Comparison of ENCODE assay signal across 1 cellular context in the genomic region with DNA sequence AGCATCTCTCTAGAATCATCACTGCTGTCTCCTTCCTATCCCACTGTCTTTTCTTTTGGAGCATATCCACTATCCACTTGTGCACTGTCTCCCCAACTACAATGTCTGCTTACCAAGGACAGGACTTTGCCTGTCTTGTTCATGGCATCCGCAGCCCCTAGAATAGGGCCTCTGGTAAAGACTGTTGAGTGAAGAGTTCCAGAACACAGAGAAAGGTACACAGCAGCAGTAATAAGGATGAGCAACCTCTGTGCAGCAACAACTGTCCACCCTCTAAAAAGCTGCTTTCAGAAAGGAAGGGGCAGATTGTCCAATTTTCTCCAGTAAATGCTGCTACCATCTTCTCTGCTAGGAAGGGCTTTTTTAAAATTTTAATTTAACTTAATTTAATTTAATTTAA.
TF ChIP-seq lines count a peak whose summit lies in the region.

No MANE protein-coding gene starts in this region.

TF ChIP-seq in H1, 55 proteins besides CTCF, POLR2A, EP300 and RAD21:
- TF ChIP-seq NRF1 (IDR thresholded peaks at IDR 0.05; ENCODE audit: low read depth, low read length) (no peak), TAF7 (optimal IDR thresholded peaks at IDR 0.05; ENCODE audit: borderline replicate concordance, low read depth, low read length) (no peak), SIX5 (IDR thresholded peaks at IDR 0.05; ENCODE audit: low read depth, low read length) (no peak), SRF (IDR thresholded peaks at IDR 0.05; ENCODE audit: low read depth, low read length) (no peak), KDM5A (IDR thresholded peaks at IDR 0.05; ENCODE audit: low read length) (no peak), TAF1 (IDR thresholded peaks at IDR 0.05; ENCODE audit: low read depth, low read length) (no peak), SIN3A (conservative IDR thresholded peaks at IDR 0.05 in 1 of 2, IDR thresholded peaks at IDR 0.05 in 1 of 2; ENCODE audit: low read depth in 1 of 2, low read length in 2 of 2) (no peak), GABPA (IDR thresholded peaks at IDR 0.05; ENCODE audit: borderline replicate concordance, insufficient read depth, low read length) (no peak), TCF12 (IDR thresholded peaks at IDR 0.05; ENCODE audit: low read depth, low read length) (no peak), MAFK (IDR thresholded peaks at IDR 0.05; ENCODE audit: low read depth, low read length) (no peak), RBBP5 (IDR thresholded peaks at IDR 0.05; ENCODE audit: borderline replicate concordance, low read depth, low read length) (no peak), TEAD4 (IDR thresholded peaks at IDR 0.05; ENCODE audit: low read depth, low read length) (no peak), CHD1 (IDR thresholded peaks at IDR 0.05; ENCODE audit: low read depth, low read length) (no peak), JUN (IDR thresholded peaks at IDR 0.05; ENCODE audit: low read depth, low read length) (no peak), SP1 (IDR thresholded peaks at IDR 0.05; ENCODE audit: low read depth, low read length) (no peak), TBP (IDR thresholded peaks at IDR 0.05; ENCODE audit: low read depth, low read length) (no peak), EZH2 (IDR thresholded peaks at IDR 0.05; ENCODE audit: low read depth, low read length, severe bottlenecking) (no peak), CHD2 (IDR thresholded peaks at IDR 0.05; ENCODE audit: low read length) (no peak)
